In genomic region chr20:46710149-46710913, GRCh38 we compare ENCODE assay signal across 9 cellular contexts. TPM values are rescaled to one million over a fixed set of nuclear protein-coding genes. Genes with fewer than 3 reads are reported as not detected.
DNase-seq lines count a peak whose midpoint lies in the region; ATAC-seq and TF ChIP-seq lines count a peak whose summit lies in the region.
"Had no signal": no experiment of that assay in that cellular context is flagged by ENCODE, and none has a peak within 500 bp of the region (broad histone marks: within the 10 kb centered on the region; RNA-seq: fewer than 3 reads in every experiment).

No MANE protein-coding gene starts in this region.

- H3F3A ChIP-seq in PC-9 (ENCODE audit: insufficient read depth, low read depth): peaks cover 7% of the 10 kb centered on the region; the same call in 1 of the 2 replicates

- peak overlapping the region; percentile 79 for H3K9ac ChIP-seq in fibroblast of lung (ENCODE audit: insufficient read depth, low read length)

- ATAC-seq in omental fat pad (ENCODE audit: low FRiP score): peak; percentile 7
- ATAC-seq in HG02571 (IDR thresholded peaks at IDR 0.05; ENCODE audit: unreplicated experiment): no peak

- H3K4me1 ChIP-seq in PC-9 (replicated peaks; ENCODE audit: insufficient read depth) (peaks cover 17% of the 10 kb centered on the region), fibroblast of lung (ENCODE audit: control insufficient read depth, extremely low read depth, insufficient read depth, low read length) (peaks cover 8% of the 10 kb centered on the region)

- H4K20me1 ChIP-seq in PC-9 (ENCODE audit: insufficient read depth): no peaks in the 10 kb centered on the region
- no peaks in the 10 kb centered on the region for H4K20me1 ChIP-seq in fibroblast of lung (ENCODE audit: control insufficient read depth, extremely low read depth, insufficient read depth, low read length)

- no peak overlapping the region for H3K27ac ChIP-seq in PC-9
- peak overlapping the region; percentile 60 for H3K27ac ChIP-seq in fibroblast of lung (ENCODE audit: insufficient read depth, low read length)

- TF ChIP-seq CTCF in AG10803 (conservative IDR thresholded peaks at IDR 0.05; ENCODE audit: low read length) (no peak), PC-9 (conservative IDR thresholded peaks at IDR 0.05) (no peak), fibroblast of lung (conservative IDR thresholded peaks at IDR 0.05 in 1 of 2, IDR thresholded peaks at IDR 0.05 in 1 of 2; ENCODE audit: low read depth in 1 of 2, low read length in 2 of 2) (no peak), omental fat pad (IDR thresholded peaks at IDR 0.05) (no peak)

- no peak for DNase-seq in AG10803 (ENCODE audit: low read depth)
- DNase-seq in PC-9: peak in 1 of 2 experiments; percentile 37
- DNase-seq in fibroblast of lung (ENCODE audit: low read depth in 2 of 2): no peak
- DNase-seq in omental fat pad (ENCODE audit: low spot score): no peak
- no peak for DNase-seq in cerebellar nuclear complex (lab: John Stamatoyannopoulos, UW)
- no peak for DNase-seq in SW 1271 (lab: John Stamatoyannopoulos, UW)
- DNase-seq in middle frontal gyrus (ENCODE audit: extremely low spot score, low spot score): no peak
- DNase-seq: NCI-H748 treated with DMSO at 0.1 percent for 48 hours had no signal

- H3K36me3 ChIP-seq in PC-9 (ENCODE audit: low read depth): no peaks in the 10 kb centered on the region
- H3K36me3 ChIP-seq in fibroblast of lung (ENCODE audit: control insufficient read depth, insufficient read depth, low read length): peaks cover 2% of the 10 kb centered on the region

- H3K27me3 ChIP-seq in PC-9 (ENCODE audit: insufficient read depth, low read depth) (no peaks in the 10 kb centered on the region), fibroblast of lung (ENCODE audit: control insufficient read depth, insufficient read depth, low read length) (peaks cover under 1% of the 10 kb centered on the region)

- H3K4me3 ChIP-seq in AG10803 (ENCODE audit: low read length) (peak overlapping the region; percentile 86), PC-9 (peak overlapping the region; percentile 77), fibroblast of lung (replicated peaks in 1 of 4; ENCODE audit: control extremely low read depth in 1 of 4, insufficient read depth in 1 of 4, low read depth in 3 of 4, low read length in 4 of 4) (peak overlapping the region; percentile 63 to 75 (median 66))

- POLR2A ChIA-PET in PC-9 (lab: Charles Lee; ENCODE audit: unreplicated experiment): interaction anchor here (0.6 to 0.7 kb wide), 2 partner anchors 24 to 37 kb away, joined by 3 read pairs; no protein-coding TSS in a partner anchor

- H3K79me2 ChIP-seq in PC-9 (ENCODE audit: low read depth): no peaks in the 10 kb centered on the region
- peaks cover 6% of the 10 kb centered on the region for H3K79me2 ChIP-seq in fibroblast of lung (ENCODE audit: control insufficient read depth, insufficient read depth, low read length)

- peaks cover 8% of the 10 kb centered on the region for H3K9me3 ChIP-seq in PC-9 (ENCODE audit: insufficient read depth, low read depth)
- H3K9me3 ChIP-seq in fibroblast of lung (ENCODE audit: control insufficient read depth, insufficient read depth, low read depth, low read length): no peaks in the 10 kb centered on the region

- intact Hi-C loops in PC-9 (cut with micrococcal nuclease; ENCODE audit: unreplicated experiment): no loop called here

- CTCF ChIA-PET in PC-9 (lab: Charles Lee): no interaction called here

- no TSS peak for BruUV-seq in PC-9 (replicated peaks; lab: Mats Ljungman, UMichigan)

- H2AFZ ChIP-seq in PC-9 (peak overlapping the region; percentile 94), fibroblast of lung (ENCODE audit: low read length) (peak overlapping the region; percentile 79)

- no peaks in the 10 kb centered on the region for H3K9me2 ChIP-seq in PC-9 (ENCODE audit: insufficient read depth)

- H3K4me2 ChIP-seq in PC-9: peak overlapping the region; percentile 78
- peak overlapping the region; percentile 73 for H3K4me2 ChIP-seq in fibroblast of lung (ENCODE audit: extremely low read depth, insufficient read depth, low read length)

RNA-seq across cellular contexts. Expression of gene SLC2A10, which starts 0.9 kb away (rescaled TPM):
- 28.6 and 33.6 TPM in 2 replicates for total RNA-seq in PC-9 (2021)
- 42.1 and 47.2 TPM in 2 replicates for total RNA-seq in fibroblast of lung
- 20.4 and 35.3 TPM in 2 replicates for polyA plus RNA-seq in fibroblast of lung
- 15.9 and 24.3 TPM in 2 replicates for polyA plus RNA-seq in fibroblast of lung (2012)
- 28.0 and 51.5 TPM in 2 replicates for polyA minus RNA-seq in fibroblast of lung (ENCODE audit: low replicate concordance)
- 10 to 100 TPM in 3 of 4 donors, 1 to 10 TPM in 1; 5.8 to 28.5 (median 18.7) TPM for total RNA-seq in omental fat pad

RNA-seq across cellular contexts. Expression of gene TP53RK, which starts 21.1 kb away (rescaled TPM):
- total RNA-seq in PC-9 (2021): 9.9 and 10.4 TPM in 2 replicates
- 19.5 TPM in 2 replicates for total RNA-seq in fibroblast of lung
- 9.2 and 10.5 TPM in 2 replicates for polyA plus RNA-seq in fibroblast of lung
- 10.0 and 12.9 TPM in 2 replicates for polyA plus RNA-seq in fibroblast of lung (2012)
- 5.9 and 6.4 TPM in 2 replicates for polyA minus RNA-seq in fibroblast of lung (ENCODE audit: low replicate concordance)
- total RNA-seq in omental fat pad: 10 to 100 TPM; 14.2 to 26.2 (median 15.7) TPM

RNA-seq across cellular contexts. Expression of gene SLC13A3, which starts 59.1 kb away (rescaled TPM):
- 6.0 and 9.1 TPM in 2 replicates for total RNA-seq in PC-9 (2021)
- 4.1 and 5.6 TPM in 2 replicates for total RNA-seq in fibroblast of lung
- polyA plus RNA-seq in fibroblast of lung: 2.2 and 2.3 TPM in 2 replicates
- polyA plus RNA-seq in fibroblast of lung (2012): 2.8 and 3.4 TPM in 2 replicates
- 2.8 and 14.7 TPM in 2 replicates for polyA minus RNA-seq in fibroblast of lung (ENCODE audit: low replicate concordance)
- 1 to 10 TPM; 1.2 to 3.5 (median 1.9) TPM for total RNA-seq in omental fat pad
